ENCODE assay signal across 21 cellular contexts in genomic region chr4:105679186-105679585, GRCh38. TPM values are rescaled to one million over a fixed set of nuclear protein-coding genes. Genes with fewer than 3 reads are reported as not detected.
DNase-seq lines count a peak whose midpoint lies in the region; ATAC-seq and TF ChIP-seq lines count a peak whose summit lies in the region.
"Had no signal": no experiment of that assay in that cellular context is flagged by ENCODE, and none has a peak within 500 bp of the region (broad histone marks: within the 10 kb centered on the region; RNA-seq: fewer than 3 reads in every experiment).

No MANE protein-coding gene starts in this region.

- H3K36me3 Mint-ChIP-seq in natural killer cell treated with Interleukin-12 subunit alpha and Interleukin-12 subunit beta and Interleukin-15 and Interleukin-18, amount 100 ng/mL, for 72 hours = peaks cover 6% of the 10 kb centered on the region

- no peaks in the 10 kb centered on the region for H3K9me3 ChIP-seq in body of pancreas
- H3K9me3 ChIP-seq in right lobe of liver = no peaks in the 10 kb centered on the region
- H3K9me3 ChIP-seq: ovary had no signal

- H3K4me1 ChIP-seq in body of pancreas = peaks cover 46% of the 10 kb centered on the region
- H3K4me1 ChIP-seq in right lobe of liver = peaks cover 0 to 5% (median 2%) of the 10 kb centered on the region in 4 donors

- DNase-seq in Daoy (ENCODE audit: low read depth) (peak; percentile 16), body of pancreas (peak in 2 of 4 donors; percentile 16 to 20), right lobe of liver (no peak), brain microvascular endothelial cell (no peak), NCI-H1105 (lab: John Stamatoyannopoulos, UW) (no peak)
- no peak for DNase-seq in natural killer cell treated with Interleukin-12 subunit alpha and Interleukin-12 subunit beta and Interleukin-15 and Interleukin-18, amount 100 ng/mL, for 72 hours (ENCODE audit: low spot score)
- DNase-seq: activated B cell treated with CpG ODN at 0.5 μM for 24 hours; activated naive CD8-positive, alpha-beta T cell treated with anti-CD3 and anti-CD28 coated beads, Interleukin-2, amount 10 ng/mL, durations not matched to agents 7 days and 5 days; COR-L47; effector memory CD4-positive, alpha-beta T cell; GF-D8; hippocampal formation; kidney glomerular epithelial cell; MM.1S; NCI-H187 treated with DMSO at 0.1 percent for 48 hours; ovary; stimulated activated CD4-positive, alpha-beta T cell treated with anti-CD3 and anti-CD28 coated beads, Interleukin-12 subunit alpha, Interleukin-12 subunit beta, amount 100 ng/mL, for 4 hours; T-cell had no signal

- H3K4me3 ChIP-seq in body of pancreas = no peak overlapping the region
- no peak overlapping the region for H3K4me3 ChIP-seq in right lobe of liver
- H3K4me3 ChIP-seq in brain microvascular endothelial cell (ENCODE audit: low read depth, low read length) = no peak overlapping the region
- H3K4me3 ChIP-seq: ovary had no signal

- H3K9me3 Mint-ChIP-seq in natural killer cell treated with Interleukin-12 subunit alpha and Interleukin-12 subunit beta and Interleukin-15 and Interleukin-18, amount 100 ng/mL, for 72 hours = no peaks in the 10 kb centered on the region
- H3K9me3 Mint-ChIP-seq: activated B cell treated with CpG ODN at 0.5 μM for 24 hours; activated naive CD8-positive, alpha-beta T cell treated with anti-CD3 and anti-CD28 coated beads, Interleukin-2, amount 10 ng/mL, durations not matched to agents 7 days and 5 days; stimulated activated effector memory CD8-positive, alpha-beta T cell treated with anti-CD3 and anti-CD28 coated beads, Interleukin-12 subunit alpha, Interleukin-12 subunit beta, amount 100 ng/mL, for 72 hours; T-cell had no signal

- intact Hi-C loops in body of pancreas (cut with DNase I) = no loop called here
- intact Hi-C loops in right lobe of liver (cut with DNase I) = no loop called here

- no peaks in the 10 kb centered on the region for H3K27me3 Mint-ChIP-seq in natural killer cell treated with Interleukin-12 subunit alpha and Interleukin-12 subunit beta and Interleukin-15 and Interleukin-18, amount 100 ng/mL, for 72 hours
- H3K27me3 Mint-ChIP-seq: activated B cell treated with CpG ODN at 0.5 μM for 24 hours; activated naive CD8-positive, alpha-beta T cell treated with anti-CD3 and anti-CD28 coated beads, Interleukin-2, amount 10 ng/mL, durations not matched to agents 7 days and 5 days; T-cell had no signal

- TF ChIP-seq EP300 in Ishikawa (IDR thresholded peaks at IDR 0.05; ENCODE audit: borderline replicate concordance) = no peak

- TF ChIP-seq CTCF in body of pancreas (IDR thresholded peaks at IDR 0.05) (no peak), right lobe of liver (IDR thresholded peaks at IDR 0.05) (no peak), brain microvascular endothelial cell (IDR thresholded peaks at IDR 0.05; ENCODE audit: low read depth, low read length, missing control alignments) (no peak)

- H3K27ac Mint-ChIP-seq in natural killer cell treated with Interleukin-12 subunit alpha and Interleukin-12 subunit beta and Interleukin-15 and Interleukin-18, amount 100 ng/mL, for 72 hours = no peak overlapping the region
- H3K27ac Mint-ChIP-seq: activated B cell treated with CpG ODN at 0.5 μM for 24 hours; activated naive CD8-positive, alpha-beta T cell treated with anti-CD3 and anti-CD28 coated beads, Interleukin-2, amount 10 ng/mL, durations not matched to agents 7 days and 5 days; stimulated activated effector memory CD8-positive, alpha-beta T cell treated with anti-CD3 and anti-CD28 coated beads, Interleukin-12 subunit alpha, Interleukin-12 subunit beta, amount 100 ng/mL, for 72 hours; T-cell had no signal

- no peak overlapping the region for H3K4me3 Mint-ChIP-seq in natural killer cell treated with Interleukin-12 subunit alpha and Interleukin-12 subunit beta and Interleukin-15 and Interleukin-18, amount 100 ng/mL, for 72 hours
- H3K4me3 Mint-ChIP-seq: activated B cell treated with CpG ODN at 0.5 μM for 24 hours; activated naive CD8-positive, alpha-beta T cell treated with anti-CD3 and anti-CD28 coated beads, Interleukin-2, amount 10 ng/mL, durations not matched to agents 7 days and 5 days; stimulated activated effector memory CD8-positive, alpha-beta T cell treated with anti-CD3 and anti-CD28 coated beads, Interleukin-12 subunit alpha, Interleukin-12 subunit beta, amount 100 ng/mL, for 72 hours; T-cell had no signal

- H3K27me3 ChIP-seq in body of pancreas (no peaks in the 10 kb centered on the region), right lobe of liver (no peaks in the 10 kb centered on the region), brain microvascular endothelial cell (replicated peaks) (no peaks in the 10 kb centered on the region)
- H3K27me3 ChIP-seq: ovary had no signal

- in situ Hi-C loops in brain microvascular endothelial cell (cut with HindIII; ENCODE audit: low pct_ligation_motif_present, low sequenced_read_pairs) = no loop called here

- WGBS in body of pancreas, 2 donors = 30 to 32% methylated on average over 2 of the region's 2 CpGs
- WGBS in right lobe of liver (ENCODE audit: insufficient coverage, low coverage, low lambda C conversion rate, missing lambda C conversion rate) = 27% methylated on average over 2 of the region's 2 CpGs

- TF ChIP-seq POLR2A in body of pancreas (IDR thresholded peaks at IDR 0.05) (no peak), right lobe of liver (IDR thresholded peaks at IDR 0.05) (no peak)

- no peak for TF ChIP-seq RAD21 in Ishikawa (IDR thresholded peaks at IDR 0.05; ENCODE audit: low read depth)

- no peaks in the 10 kb centered on the region for H3K4me1 Mint-ChIP-seq in natural killer cell treated with Interleukin-12 subunit alpha and Interleukin-12 subunit beta and Interleukin-15 and Interleukin-18, amount 100 ng/mL, for 72 hours (ENCODE audit: low read depth in 2 of 2)
- H3K4me1 Mint-ChIP-seq: activated B cell treated with CpG ODN at 0.5 μM for 24 hours; activated naive CD8-positive, alpha-beta T cell treated with anti-CD3 and anti-CD28 coated beads, Interleukin-2, amount 10 ng/mL, durations not matched to agents 7 days and 5 days; stimulated activated effector memory CD8-positive, alpha-beta T cell treated with anti-CD3 and anti-CD28 coated beads, Interleukin-12 subunit alpha, Interleukin-12 subunit beta, amount 100 ng/mL, for 72 hours; T-cell had no signal

- ATAC-seq in body of pancreas (peak; percentile 63), right lobe of liver (peak; percentile 63 to 81 (median 72)), HG03354 (IDR thresholded peaks at IDR 0.05; ENCODE audit: poor library complexity, severe bottlenecking, unreplicated experiment) (no peak)
- no peak for ATAC-seq in natural killer cell treated with Interleukin-12 subunit alpha and Interleukin-12 subunit beta and Interleukin-15 and Interleukin-18, amount 100 ng/mL, for 72 hours
- ATAC-seq: stimulated activated effector memory CD8-positive, alpha-beta T cell treated with anti-CD3 and anti-CD28 coated beads, Interleukin-12 subunit alpha, Interleukin-12 subunit beta, amount 100 ng/mL, for 72 hours; T-cell had no signal

- H3K36me3 ChIP-seq in body of pancreas (replicated peaks in 1 of 2; ENCODE audit: insufficient read depth in 1 of 2, low read depth in 2 of 2) = no peaks in the 10 kb centered on the region
- peaks cover 0 to 10% (median 3%) of the 10 kb centered on the region in 4 donors for H3K36me3 ChIP-seq in right lobe of liver
- peaks cover 4% of the 10 kb centered on the region for H3K36me3 ChIP-seq in brain microvascular endothelial cell (replicated peaks)
- H3K36me3 ChIP-seq: ovary had no signal

- H3K27ac ChIP-seq in body of pancreas (peak overlapping the region in 3 of 4 donors; percentile 35 to 48 (median 43)), right lobe of liver (no peak overlapping the region), brain microvascular endothelial cell (no peak overlapping the region)
- H3K27ac ChIP-seq: ovary had no signal

TF ChIP-seq in Ishikawa, 13 proteins besides CTCF, POLR2A, EP300 and RAD21:
- TF ChIP-seq NFIC (IDR thresholded peaks at IDR 0.05) = peak; percentile 45; the same call in 1 of the 2 replicates
- no peak for TF ChIP-seq FOXM1 (IDR thresholded peaks at IDR 0.05; ENCODE audit: borderline replicate concordance, low read depth)
- TF ChIP-seq MAX (IDR thresholded peaks at IDR 0.05) = no peak
- TF ChIP-seq USF1 (IDR thresholded peaks at IDR 0.05) = no peak

RNA-seq across cellular contexts. Expression of gene INTS12, which starts 29.3 kb away (rescaled TPM):
- total RNA-seq in Daoy (2014; rRNA removed; shearing (Covaris generic)) = 7.1 and 11.0 TPM in 2 replicates
- 10 to 100 TPM in 1 of 2 donors, 1 to 10 TPM in 1; 9.3 to 10.2 TPM for total RNA-seq in body of pancreas
- 10 to 100 TPM in 5 of 6 experiments, 1 to 10 TPM in 1; 9.3 to 19.0 (median 12.5) TPM for total RNA-seq in right lobe of liver
- total RNA-seq in natural killer cell treated with Interleukin-12 subunit alpha and Interleukin-12 subunit beta and Interleukin-15 and Interleukin-18, amount 100 ng/mL, for 72 hours = 10 to 100 TPM; 20.4 to 24.4 TPM

RNA-seq across cellular contexts. Expression of gene GSTCD, which starts 29.4 kb away (rescaled TPM):
- 7.1 and 11.3 TPM in 2 replicates for total RNA-seq in Daoy (2014; rRNA removed; shearing (Covaris generic))
- total RNA-seq in body of pancreas (1 to 10 TPM; 3.9 to 5.9 TPM), right lobe of liver (10 to 100 TPM in 1 of 6 experiments, 1 to 10 TPM in 5; 2.6 to 11.0 (median 3.6) TPM)
- total RNA-seq in natural killer cell treated with Interleukin-12 subunit alpha and Interleukin-12 subunit beta and Interleukin-15 and Interleukin-18, amount 100 ng/mL, for 72 hours = 10 to 100 TPM; 17.1 to 24.8 TPM

Comparison
In these comparisons a context has a peak if more than half of its experiments do, and no peak if none do; other contexts are left out.
1. ATAC-seq: peak in body of pancreas (single experiment) and right lobe of liver (4 of 4); none in HG03354 (single experiment) and natural killer cell treated with Interleukin-12 subunit alpha and Interleukin-12 subunit beta and Interleukin-15 and Interleukin-18, amount 100 ng/mL, for 72 hours (0 of 2).
2. H3K27ac ChIP-seq: peak in body of pancreas (3 of 4); none in right lobe of liver (0 of 3) and brain microvascular endothelial cell (single experiment).